In the genomic region with DNA sequence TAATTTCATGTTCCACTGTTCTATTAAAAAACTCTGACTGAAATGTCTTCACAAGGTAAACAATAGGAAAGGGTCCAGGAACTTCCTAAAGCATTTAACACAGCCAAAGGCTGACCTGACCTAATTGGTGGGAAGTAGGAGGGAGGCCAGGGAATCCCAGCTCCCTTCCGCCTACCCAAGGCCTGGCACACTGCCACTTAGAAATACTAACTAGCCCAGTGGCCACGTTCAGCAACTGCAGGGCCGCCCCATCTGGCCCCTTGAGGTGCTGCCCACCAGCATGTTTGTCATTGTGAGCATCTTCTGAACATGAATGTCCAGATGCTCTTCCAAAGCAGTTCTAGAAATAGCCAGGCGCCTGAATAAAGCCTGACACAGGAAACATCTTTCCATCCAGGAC, we compare ENCODE assay signal across 9 cellular contexts. TPM values are rescaled to one million over a fixed set of nuclear protein-coding genes. Genes with fewer than 3 reads are reported as not detected.
DNase-seq lines count a peak whose midpoint lies in the region; ATAC-seq and TF ChIP-seq lines count a peak whose summit lies in the region.
"Had no signal": no experiment of that assay in that cellular context is flagged by ENCODE, and none has a peak within 500 bp of the region (broad histone marks: within the 10 kb centered on the region; RNA-seq: fewer than 3 reads in every experiment).

No MANE protein-coding gene starts in this region.

- no peak overlapping the region for H3K4me3 Mint-ChIP-seq in activated CD4-positive, alpha-beta memory T cell treated with anti-CD3 and anti-CD28 coated beads, Interleukin-2, amount 10 ng/mL, durations not matched to agents 7 days and 5 days
- H3K4me3 Mint-ChIP-seq: stimulated activated naive CD8-positive, alpha-beta T cell treated with anti-CD3 and anti-CD28 coated beads, Interleukin-15, Interleukin-2, amounts not matched to agents 100 ng/mL and 50 ng/mL, for 24 hours had no signal

- H3K27me3 ChIP-seq in Loucy (ENCODE audit: insufficient read depth, low read length, poor library complexity, severe bottlenecking): no peaks in the 10 kb centered on the region

- POLR2A ChIA-PET in activated CD4-positive, alpha-beta memory T cell treated with anti-CD3 and anti-CD28 coated beads, Interleukin-2, amount 10 ng/mL, durations not matched to agents 7 days and 5 days (lab: Charles Lee): no interaction called here

- H3K36me3 Mint-ChIP-seq in activated CD4-positive, alpha-beta memory T cell treated with anti-CD3 and anti-CD28 coated beads, Interleukin-2, amount 10 ng/mL, durations not matched to agents 7 days and 5 days (ENCODE audit: low read depth): no peaks in the 10 kb centered on the region

- TF ChIP-seq CTCF in Loucy (conservative IDR thresholded peaks at IDR 0.05; ENCODE audit: low read length) (peak; percentile 53), omental fat pad (IDR thresholded peaks at IDR 0.05) (no peak)

- peaks cover 4% of the 10 kb centered on the region for H3K4me1 ChIP-seq in Loucy (ENCODE audit: insufficient read depth, low read length, poor library complexity, severe bottlenecking)

- CTCF ChIA-PET in activated CD4-positive, alpha-beta memory T cell treated with anti-CD3 and anti-CD28 coated beads, Interleukin-2, amount 10 ng/mL, durations not matched to agents 7 days and 5 days (lab: Charles Lee): interaction anchor here (0.6 to 1.9 kb wide), 11 partner anchors 7 to 396 kb away, joined by 3 to 8 read pairs (median 3); a partner anchor contains a TSS

- no peak overlapping the region for H3K4me3 ChIP-seq in Loucy (ENCODE audit: low read length, poor library complexity, severe bottlenecking)

- H3F3A ChIP-seq in Loucy (ENCODE audit: low read depth): no peaks in the 10 kb centered on the region

- no peak overlapping the region for H3K27ac Mint-ChIP-seq in activated CD4-positive, alpha-beta memory T cell treated with anti-CD3 and anti-CD28 coated beads, Interleukin-2, amount 10 ng/mL, durations not matched to agents 7 days and 5 days
- H3K27ac Mint-ChIP-seq: stimulated activated naive CD8-positive, alpha-beta T cell treated with anti-CD3 and anti-CD28 coated beads, Interleukin-15, Interleukin-2, amounts not matched to agents 100 ng/mL and 50 ng/mL, for 24 hours had no signal

- no peak overlapping the region for H3K9ac ChIP-seq in Loucy (ENCODE audit: low read depth, low read length, poor library complexity, severe bottlenecking)

- H3K4me2 ChIP-seq in Loucy (ENCODE audit: low read depth, low read length, poor library complexity, severe bottlenecking): no peak overlapping the region

- H2AFZ ChIP-seq in Loucy (ENCODE audit: low read length): no peak overlapping the region

- no peaks in the 10 kb centered on the region for H3K9me3 ChIP-seq in Loucy (ENCODE audit: insufficient read depth, low read depth, low read length)

- H3K9me3 Mint-ChIP-seq in activated CD4-positive, alpha-beta memory T cell treated with anti-CD3 and anti-CD28 coated beads, Interleukin-2, amount 10 ng/mL, durations not matched to agents 7 days and 5 days: no peaks in the 10 kb centered on the region
- H3K9me3 Mint-ChIP-seq: stimulated activated naive CD8-positive, alpha-beta T cell treated with anti-CD3 and anti-CD28 coated beads, Interleukin-15, Interleukin-2, amounts not matched to agents 100 ng/mL and 50 ng/mL, for 24 hours had no signal

- no peaks in the 10 kb centered on the region for H3K9me2 ChIP-seq in Loucy (replicated peaks; ENCODE audit: low read depth, low read length)

- H3K27me3 Mint-ChIP-seq in activated CD4-positive, alpha-beta memory T cell treated with anti-CD3 and anti-CD28 coated beads, Interleukin-2, amount 10 ng/mL, durations not matched to agents 7 days and 5 days: peaks cover 7% of the 10 kb centered on the region

- no peaks in the 10 kb centered on the region for H3K36me3 ChIP-seq in Loucy (ENCODE audit: insufficient read depth, low read length)

- H4K20me1 ChIP-seq in Loucy (ENCODE audit: insufficient read depth, low read length, poor library complexity, severe bottlenecking): no peaks in the 10 kb centered on the region

- no peak for ATAC-seq in omental fat pad (ENCODE audit: low FRiP score)
- no peak for ATAC-seq in GM21717 (IDR thresholded peaks at IDR 0.05; ENCODE audit: unreplicated experiment)
- no peak for ATAC-seq in GM18520 (IDR thresholded peaks at IDR 0.05; ENCODE audit: unreplicated experiment)

- DNase-seq in DMS 273 treated with DMSO at 0.1 percent for 48 hours (lab: John Stamatoyannopoulos, UW) (peak; percentile 24), dermis microvascular lymphatic vessel endothelial cell (ENCODE audit: low read depth in 2 of 2) (peak; percentile 39 to 62), omental fat pad (ENCODE audit: low spot score) (peak; percentile 26)
- no peak for DNase-seq in stimulated activated CD4-positive, alpha-beta T cell treated with anti-CD3 and anti-CD28 coated beads, Interleukin-4, amount 100 ng/mL, for 1 hour
- DNase-seq in activated CD4-positive, alpha-beta memory T cell treated with anti-CD3 and anti-CD28 coated beads, Interleukin-2, amount 10 ng/mL, durations not matched to agents 7 days and 5 days: no peak

- H3K79me2 ChIP-seq in Loucy (ENCODE audit: insufficient read depth, low read length): no peaks in the 10 kb centered on the region

- H3K4me1 Mint-ChIP-seq in activated CD4-positive, alpha-beta memory T cell treated with anti-CD3 and anti-CD28 coated beads, Interleukin-2, amount 10 ng/mL, durations not matched to agents 7 days and 5 days: peaks cover 1% of the 10 kb centered on the region

RNA-seq across cellular contexts. Expression of a gene that starts 44.7 kb away (rescaled TPM):
- total RNA-seq in dermis microvascular lymphatic vessel endothelial cell: 1.5 and 2.2 TPM in 2 replicates
- 10 to 100 TPM in 2 of 4 donors, 1 to 10 TPM in 2; 9.0 to 10.7 (median 9.9) TPM for total RNA-seq in omental fat pad
- 10 to 100 TPM; 17.4 to 18.6 TPM for total RNA-seq in activated CD4-positive, alpha-beta memory T cell treated with anti-CD3 and anti-CD28 coated beads, Interleukin-2, amount 10 ng/mL, durations not matched to agents 7 days and 5 days

Comparison
In these comparisons a context has a peak if more than half of its experiments do, and no peak if none do; other contexts are left out.
1. DNase-seq: peak in DMS 273 treated with DMSO at 0.1 percent for 48 hours (single experiment), dermis microvascular lymphatic vessel endothelial cell (2 of 2) and omental fat pad (single experiment); none in stimulated activated CD4-positive, alpha-beta T cell treated with anti-CD3 and anti-CD28 coated beads, Interleukin-4, amount 100 ng/mL, for 1 hour (single experiment) and activated CD4-positive, alpha-beta memory T cell treated with anti-CD3 and anti-CD28 coated beads, Interleukin-2, amount 10 ng/mL, durations not matched to agents 7 days and 5 days (single experiment).